In genomic region chr5:133051117-133051546, GRCh38 we compare ENCODE assay signal across 8 cellular contexts. TPM values are rescaled to one million over a fixed set of nuclear protein-coding genes. Genes with fewer than 3 reads are reported as not detected.
DNase-seq lines count a peak whose midpoint lies in the region; ATAC-seq and TF ChIP-seq lines count a peak whose summit lies in the region.

No MANE protein-coding gene starts in this region.

- H3K4me2 ChIP-seq in GM23338 (peak overlapping the region; percentile 88), hepatocyte (peak overlapping the region; percentile 74), smooth muscle cell (peak overlapping the region; percentile 95)

- H3K4me1 Mint-ChIP-seq in GM23338: peaks cover 44% of the 10 kb centered on the region
- H3K4me1 Mint-ChIP-seq in activated T-helper 17 cell treated with anti-CD3 and anti-CD28 coated beads, Interleukin-2, amount 50 U/mL, for 72 hours: peaks cover 12% of the 10 kb centered on the region

- ATAC-seq in GM23338: no peak
- no peak for ATAC-seq in activated T-helper 17 cell treated with anti-CD3 and anti-CD28 coated beads, Interleukin-2, amount 50 U/mL, for 72 hours (replicated peaks)
- ATAC-seq in HG03108 (IDR thresholded peaks at IDR 0.05; ENCODE audit: unreplicated experiment): no peak

- H3K9me3 Mint-ChIP-seq in GM23338: 0 out of 3 replicates have a peak, but pooled peaks cover 3% of the 10 kb centered on the region
- H3K9me3 Mint-ChIP-seq in activated T-helper 17 cell treated with anti-CD3 and anti-CD28 coated beads, Interleukin-2, amount 50 U/mL, for 72 hours: no peaks in the 10 kb centered on the region

- TF ChIP-seq CTCF in GM23338 (conservative IDR thresholded peaks at IDR 0.05; ENCODE audit: low read depth in 2 of 2) (no peak), hepatocyte (IDR thresholded peaks at IDR 0.05; ENCODE audit: poor library complexity) (no peak), smooth muscle cell (IDR thresholded peaks at IDR 0.05; ENCODE audit: borderline replicate concordance, insufficient read depth, poor library complexity, severe bottlenecking) (no peak)

- H3K4me3 ChIP-seq in GM23338 (peak overlapping the region; percentile 72), hepatocyte (peak overlapping the region; percentile 38), smooth muscle cell (peak overlapping the region; percentile 84)

- H3K79me2 ChIP-seq in GM23338 (replicated peaks; ENCODE audit: insufficient read depth) (peaks cover 42% of the 10 kb centered on the region), hepatocyte (peaks cover 50% of the 10 kb centered on the region), smooth muscle cell (ENCODE audit: low read depth) (peaks cover 49% of the 10 kb centered on the region)

- no peaks in the 10 kb centered on the region for H3K9me2 ChIP-seq in GM23338 (ENCODE audit: insufficient read depth)
- no peaks in the 10 kb centered on the region for H3K9me2 ChIP-seq in hepatocyte (replicated peaks; ENCODE audit: insufficient read depth)

- H3K36me3 ChIP-seq in GM23338 (ENCODE audit: insufficient read depth) (no peaks in the 10 kb centered on the region), hepatocyte (replicated peaks; ENCODE audit: insufficient read depth, low read depth) (no peaks in the 10 kb centered on the region), smooth muscle cell (ENCODE audit: low read depth) (no peaks in the 10 kb centered on the region)

- peak overlapping the region; percentile 100 for H3K27ac ChIP-seq in GM23338 (ENCODE audit: low read depth)
- H3K27ac ChIP-seq in hepatocyte: peak overlapping the region; percentile 97
- peak overlapping the region; percentile 99 for H3K27ac ChIP-seq in smooth muscle cell (ENCODE audit: low read depth)

- H3K9me3 ChIP-seq in hepatocyte (ENCODE audit: low read depth) (no peaks in the 10 kb centered on the region), smooth muscle cell (replicated peaks; ENCODE audit: low read depth) (no peaks in the 10 kb centered on the region)

- H3K36me3 Mint-ChIP-seq in GM23338 (ENCODE audit: low read depth): peaks cover 37% of the 10 kb centered on the region
- peaks cover 26% of the 10 kb centered on the region for H3K36me3 Mint-ChIP-seq in activated T-helper 17 cell treated with anti-CD3 and anti-CD28 coated beads, Interleukin-2, amount 50 U/mL, for 72 hours (ENCODE audit: low read depth)

- H3K27me3 Mint-ChIP-seq in GM23338 (ENCODE audit: insufficient read depth, low read depth, poor library complexity): peaks cover 9% of the 10 kb centered on the region
- H3K27me3 Mint-ChIP-seq in activated T-helper 17 cell treated with anti-CD3 and anti-CD28 coated beads, Interleukin-2, amount 50 U/mL, for 72 hours: no peaks in the 10 kb centered on the region

- DNase-seq in AG08395 (ENCODE audit: low spot score): peak; percentile 14
- no peak for DNase-seq in GM23338 (ENCODE audit: low spot score)
- peak; percentile 71 for DNase-seq in hepatocyte (ENCODE audit: low spot score)
- no peak for DNase-seq in smooth muscle cell (lab: John Stamatoyannopoulos, UW; ENCODE audit: unreplicated experiment)
- DNase-seq in SHP77 (lab: John Stamatoyannopoulos, UW): no peak
- DNase-seq in activated CD8-positive, alpha-beta memory T cell treated with anti-CD3 and anti-CD28 coated beads, Interleukin-2, amount 50 U/mL, for 4 hours: no peak

- peak overlapping the region; percentile 100 for H3K27ac Mint-ChIP-seq in GM23338
- peak overlapping the region; percentile 99 for H3K27ac Mint-ChIP-seq in activated T-helper 17 cell treated with anti-CD3 and anti-CD28 coated beads, Interleukin-2, amount 50 U/mL, for 72 hours

- H3K4me1 ChIP-seq in GM23338 (ENCODE audit: insufficient read depth): peaks cover 24% of the 10 kb centered on the region
- H3K4me1 ChIP-seq in hepatocyte (ENCODE audit: insufficient read depth): peaks cover 31% of the 10 kb centered on the region
- peaks cover 18% of the 10 kb centered on the region for H3K4me1 ChIP-seq in smooth muscle cell (ENCODE audit: low read depth)

- H3F3A ChIP-seq in GM23338 (replicated peaks; ENCODE audit: low read depth): peaks cover 7% of the 10 kb centered on the region; the same call in 1 of the 2 replicates
- H3F3A ChIP-seq in smooth muscle cell (ENCODE audit: low read depth): peaks cover 20% of the 10 kb centered on the region

- H3K9ac ChIP-seq in smooth muscle cell (ENCODE audit: low read depth): peak overlapping the region; percentile 98

- H2AFZ ChIP-seq in GM23338 (no peak overlapping the region), hepatocyte (peak overlapping the region; percentile 45), smooth muscle cell (ENCODE audit: low read depth) (peak overlapping the region; percentile 57)

- peak overlapping the region; percentile 94 for H3K4me3 Mint-ChIP-seq in GM23338
- H3K4me3 Mint-ChIP-seq in activated T-helper 17 cell treated with anti-CD3 and anti-CD28 coated beads, Interleukin-2, amount 50 U/mL, for 72 hours: peak overlapping the region; percentile 97

- 5% methylated on average over 15 of the region's 15 CpGs for WGBS in hepatocyte (ENCODE audit: low lambda C conversion rate, missing lambda C conversion rate)
- 6% methylated on average over 15 of the region's 15 CpGs for WGBS in smooth muscle cell (ENCODE audit: low lambda C conversion rate)

- H3K27me3 ChIP-seq in GM23338 (ENCODE audit: insufficient read depth): no peaks in the 10 kb centered on the region
- H3K27me3 ChIP-seq in hepatocyte: no peaks in the 10 kb centered on the region
- H3K27me3 ChIP-seq in smooth muscle cell (ENCODE audit: low read depth): no peaks in the 10 kb centered on the region

- peaks cover 32% of the 10 kb centered on the region for H4K20me1 ChIP-seq in GM23338 (replicated peaks; ENCODE audit: insufficient read depth)
- peaks cover 31% of the 10 kb centered on the region for H4K20me1 ChIP-seq in hepatocyte (ENCODE audit: insufficient read depth, poor library complexity, severe bottlenecking)
- peaks cover 37% of the 10 kb centered on the region for H4K20me1 ChIP-seq in smooth muscle cell (ENCODE audit: low read depth)

TF ChIP-seq in GM23338, 12 proteins besides CTCF, POLR2A, EP300 and RAD21:
- TF ChIP-seq POLR2AphosphoS5 (IDR thresholded peaks at IDR 0.05; ENCODE audit: low read depth): no peak
- no peak for TF ChIP-seq ETS1 (IDR thresholded peaks at IDR 0.05)
- TF ChIP-seq EZH2phosphoT487 (IDR thresholded peaks at IDR 0.05; ENCODE audit: unreplicated experiment): no peak
- TF ChIP-seq CREB1 (CRISPR knock-in tag; IDR thresholded peaks at IDR 0.05; ENCODE audit: low read depth): no peak
- TF ChIP-seq NANOG (IDR thresholded peaks at IDR 0.05; ENCODE audit: borderline replicate concordance): no peak
- no peak for TF ChIP-seq EZH2 (IDR thresholded peaks at IDR 0.05; ENCODE audit: low read depth, unreplicated experiment)
- TF ChIP-seq STAT1 (IDR thresholded peaks at IDR 0.05; ENCODE audit: unreplicated experiment): no peak
- TF ChIP-seq REST (IDR thresholded peaks at IDR 0.05; ENCODE audit: unreplicated experiment): no peak
- no peak for TF ChIP-seq JUNB (IDR thresholded peaks at IDR 0.05; ENCODE audit: unreplicated experiment)
- no peak for TF ChIP-seq ZNF331 (CRISPR knock-in tag; IDR thresholded peaks at IDR 0.05; ENCODE audit: low read depth)

RNA-seq across cellular contexts. Expression of gene HSPA4, which starts 0.7 kb away (rescaled TPM):
- 340 and 371 TPM in 2 replicates for total RNA-seq in GM23338 (2014; rRNA removed; shearing (Covaris generic))
- polyA plus RNA-seq in GM23338 (2016; fragmentation: Nextera tagmentation; extraction: Ambion mirVana) (288 and 343 TPM in 2 replicates), hepatocyte (83.3 and 87.1 TPM in 2 replicates), smooth muscle cell (65.1 and 73.2 TPM in 2 replicates)
- total RNA-seq in activated T-helper 17 cell treated with anti-CD3 and anti-CD28 coated beads, Interleukin-2, amount 50 U/mL, for 72 hours: 100 to 1,000 TPM in 1 of 2 donors, 10 to 100 TPM in 1; 95.5 to 190 TPM
- total RNA-seq in hepatocyte (110 and 122 TPM in 2 replicates), smooth muscle cell (90.3 and 115 TPM in 2 replicates)

RNA-seq across cellular contexts. Expression of gene ZCCHC10, which starts 24.8 kb away (rescaled TPM):
- total RNA-seq in GM23338 (2014; rRNA removed; shearing (Covaris generic)): 25.3 and 29.2 TPM in 2 replicates
- polyA plus RNA-seq in GM23338 (2016; fragmentation: Nextera tagmentation; extraction: Ambion mirVana): 86.0 and 90.1 TPM in 2 replicates
- 10 to 100 TPM; 19.4 to 23.3 TPM for total RNA-seq in activated T-helper 17 cell treated with anti-CD3 and anti-CD28 coated beads, Interleukin-2, amount 50 U/mL, for 72 hours
- total RNA-seq in hepatocyte: 29.1 and 33.0 TPM in 2 replicates
- 29.4 and 30.7 TPM in 2 replicates for polyA plus RNA-seq in hepatocyte
- total RNA-seq in smooth muscle cell: 33.0 and 33.4 TPM in 2 replicates
- polyA plus RNA-seq in smooth muscle cell: 28.4 and 41.0 TPM in 2 replicates

Comparison
In these comparisons a context has a peak if more than half of its experiments do, and no peak if none do; other contexts are left out.
1. DNase-seq: peak in AG08395 (single experiment) and hepatocyte (single experiment); none in GM23338 (single experiment), smooth muscle cell (single experiment), SHP77 (0 of 2) and activated CD8-positive, alpha-beta memory T cell treated with anti-CD3 and anti-CD28 coated beads, Interleukin-2, amount 50 U/mL, for 4 hours (single experiment).
2. Peak in every context shown above with its lines, with median percentiles within 50 percentile points of each other: H3K27ac ChIP-seq, H3K4me2 ChIP-seq and H3K4me3 ChIP-seq.